In genomic region chr10:119663866-119664698, GRCh38 we compare ENCODE assay signal across 8 cellular contexts. TPM values are rescaled to one million over a fixed set of nuclear protein-coding genes. Genes with fewer than 3 reads are reported as not detected.
DNase-seq lines count a peak whose midpoint lies in the region; ATAC-seq and TF ChIP-seq lines count a peak whose summit lies in the region.

No MANE protein-coding gene starts in this region.

- TF ChIP-seq CTCF in type B pancreatic cell (conservative IDR thresholded peaks at IDR 0.05), result no peak

- H3K4me3 Mint-ChIP-seq in T-helper 1 cell treated with Interleukin-12 subunit alpha and Interleukin-12 subunit beta and Interleukin-4 antibody, amounts not matched to agents 30 μg/mL and 1 μg/mL, for 36 hours, result peak overlapping the region; percentile 43
- no peak overlapping the region for H3K4me3 Mint-ChIP-seq in type B pancreatic cell

- H3K36me3 Mint-ChIP-seq in T-helper 1 cell treated with Interleukin-12 subunit alpha and Interleukin-12 subunit beta and Interleukin-4 antibody, amounts not matched to agents 30 μg/mL and 1 μg/mL, for 36 hours (ENCODE audit: low read depth), result no peaks in the 10 kb centered on the region
- peaks cover 3% of the 10 kb centered on the region for H3K36me3 Mint-ChIP-seq in type B pancreatic cell

- H3K4me1 Mint-ChIP-seq in T-helper 1 cell treated with Interleukin-12 subunit alpha and Interleukin-12 subunit beta and Interleukin-4 antibody, amounts not matched to agents 30 μg/mL and 1 μg/mL, for 36 hours (ENCODE audit: low read depth), result peaks cover 29% of the 10 kb centered on the region
- peaks cover 26% of the 10 kb centered on the region for H3K4me1 Mint-ChIP-seq in type B pancreatic cell (ENCODE audit: unreplicated experiment)

- DNase-seq in effector CD4-positive, alpha-beta T cell, result peak; percentile 30
- DNase-seq in ecto neural progenitor cell (ENCODE audit: low spot score), result no peak
- DNase-seq in anterior cingulate cortex (lab: John Stamatoyannopoulos, UW), result no peak
- DNase-seq in type B pancreatic cell (ENCODE audit: extremely low spot score, unreplicated experiment), result no peak

- peak overlapping the region; percentile 63 to 69 (median 64) for H3K9ac ChIP-seq in skeletal muscle tissue (ENCODE audit: low read depth in 1 of 3, low read length in 3 of 3)

- no peaks in the 10 kb centered on the region for H3K27me3 Mint-ChIP-seq in T-helper 1 cell treated with Interleukin-12 subunit alpha and Interleukin-12 subunit beta and Interleukin-4 antibody, amounts not matched to agents 30 μg/mL and 1 μg/mL, for 36 hours (ENCODE audit: low read depth)
- H3K27me3 Mint-ChIP-seq in type B pancreatic cell, result no peaks in the 10 kb centered on the region

- H3K9me3 ChIP-seq in skeletal muscle tissue (ENCODE audit: control insufficient read depth in 3 of 3, low read length in 3 of 3), result no peaks in the 10 kb centered on the region

- H3K27ac Mint-ChIP-seq in T-helper 1 cell treated with Interleukin-12 subunit alpha and Interleukin-12 subunit beta and Interleukin-4 antibody, amounts not matched to agents 30 μg/mL and 1 μg/mL, for 36 hours, result peak overlapping the region; percentile 76
- H3K27ac Mint-ChIP-seq in type B pancreatic cell, result no peak overlapping the region

- peak; percentile 55 for ATAC-seq in HG03342 (IDR thresholded peaks at IDR 0.05; ENCODE audit: unreplicated experiment)
- no peak for ATAC-seq in HG03571 (IDR thresholded peaks at IDR 0.05; ENCODE audit: unreplicated experiment)

- H3K4me1 ChIP-seq in skeletal muscle tissue (ENCODE audit: control insufficient read depth in 3 of 3, insufficient read depth in 3 of 3, low read length in 3 of 3), result peaks cover 84 to 86% (median 84%) of the 10 kb centered on the region in 3 donors

- H3K27me3 ChIP-seq in skeletal muscle tissue (ENCODE audit: control insufficient read depth in 3 of 3, insufficient read depth in 3 of 3, low read length in 3 of 3), result no peaks in the 10 kb centered on the region

- H3K36me3 ChIP-seq in skeletal muscle tissue (ENCODE audit: control insufficient read depth in 3 of 3, insufficient read depth in 3 of 3, low read length in 3 of 3), result peaks cover 0 to 4% (median under 1%) of the 10 kb centered on the region in 3 donors

- peak overlapping the region; percentile 40 to 54 (median 52) for H3K4me3 ChIP-seq in skeletal muscle tissue (ENCODE audit: low read length in 3 of 3)

- H3K9me3 Mint-ChIP-seq in T-helper 1 cell treated with Interleukin-12 subunit alpha and Interleukin-12 subunit beta and Interleukin-4 antibody, amounts not matched to agents 30 μg/mL and 1 μg/mL, for 36 hours, result no peaks in the 10 kb centered on the region
- H3K9me3 Mint-ChIP-seq in type B pancreatic cell, result no peaks in the 10 kb centered on the region

- H3K27ac ChIP-seq in skeletal muscle tissue (ENCODE audit: low read depth, low read length), result peak overlapping the region; percentile 73

RNA-seq across cellular contexts. Expression of gene BAG3, which starts 12.9 kb away (rescaled TPM):
- total RNA-seq in skeletal muscle tissue (4.7 TPM), type B pancreatic cell (ENCODE audit: low replicate concordance) (24.9 and 29.3 TPM in 2 replicates)
